12 cellular contexts compared by ENCODE assay signal in the genomic region with DNA sequence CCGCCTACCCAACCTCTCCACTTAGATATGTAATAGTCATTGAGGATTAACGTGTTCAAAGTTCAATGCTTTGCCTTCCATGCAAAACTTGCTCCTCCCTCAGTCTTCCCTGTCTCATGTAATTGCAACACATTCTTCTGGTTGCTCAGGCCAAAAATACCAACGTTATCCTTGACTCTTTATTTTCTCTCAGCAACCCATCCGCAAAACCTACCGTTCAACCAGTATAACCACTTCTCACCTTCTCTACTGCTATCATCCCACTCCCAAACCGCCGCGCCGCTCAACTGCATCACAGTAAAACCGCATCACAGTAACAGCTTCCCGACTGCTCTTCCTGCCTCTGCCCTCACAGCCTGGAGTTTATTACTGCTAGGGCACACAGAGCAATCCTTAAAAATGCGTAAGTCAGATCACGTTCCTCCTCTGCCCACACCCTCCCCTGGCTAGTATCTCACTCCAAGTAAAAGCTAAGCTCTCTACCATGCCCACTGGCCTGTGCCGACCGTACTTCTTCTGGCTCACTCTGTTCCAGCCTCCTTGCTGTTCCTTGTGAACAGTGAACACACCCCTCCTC. TPM values are rescaled to one million over a fixed set of nuclear protein-coding genes. Genes with fewer than 3 reads are reported as not detected.
A peak's percentile ranks its signal among the peaks of the same experiment; 100 is the strongest.
DNase-seq lines count a peak whose midpoint lies in the region; ATAC-seq, FAIRE-seq and TF ChIP-seq lines count a peak whose summit lies in the region.
"Had no signal": no experiment of that assay in that cellular context is flagged by ENCODE, and none has a peak within 500 bp of the region (broad histone marks: within the 10 kb centered on the region; RNA-seq: fewer than 3 reads in every experiment).

No MANE protein-coding gene starts in this region.

- no peak overlapping the region for H3K4me2 ChIP-seq in HepG2 (ENCODE audit: low read depth, low read length)

- POLR2A ChIA-PET in HepG2 (lab: Yijun Ruan, JAX): interaction anchor here (0.8 kb wide), 1 partner anchor 8 kb away, joined by 3 read pairs; the partner anchor contains the start of gene MTIF3

- H3K27ac ChIP-seq in HepG2 (ENCODE audit: extremely low read length, insufficient read depth, low read length): no peak overlapping the region
- H3K27ac ChIP-seq: SJSA1 had no signal

- TF ChIP-seq EP300 in HepG2 (IDR thresholded peaks at IDR 0.05; ENCODE audit: low read depth in 2 of 2, low read length in 2 of 2) (no peak), HepG2 (CRISPR knock-in tag; IDR thresholded peaks at IDR 0.05; ENCODE audit: borderline replicate concordance) (no peak)

- intact Hi-C loops in Right ventricle myocardium superior (cut with DNase I) (loop anchor here (10.0 kb wide), 1 partner anchor 177 kb away; no protein-coding TSS in a partner anchor), cardiac septum (cut with DNase I) (no loop called here), HepG2 (cut with micrococcal nuclease; ENCODE audit: unreplicated experiment) (no loop called here)

- no peak for FAIRE-seq in HepG2 (lab: Jason Lieb, UNC)

- WGBS in HepG2 (ENCODE audit: low lambda C conversion rate): 87% methylated on average over 15 of the region's 15 CpGs

- no peaks in the 10 kb centered on the region for H4K20me1 ChIP-seq in HepG2 (ENCODE audit: insufficient read depth, low read length)

- peaks cover 15% of the 10 kb centered on the region for H3K4me1 ChIP-seq in HepG2 (ENCODE audit: insufficient read depth, low read length)
- H3K4me1 ChIP-seq: SJSA1 had no signal

- no peak for TF ChIP-seq RAD21 in HepG2 (CRISPR knock-in tag; IDR thresholded peaks at IDR 0.05)

- H2AFZ ChIP-seq in HepG2 (ENCODE audit: low read length): no peak overlapping the region

- in situ Hi-C loops in HepG2 (cut with HindIII; ENCODE audit: extremely low pct_ligation_motif_present, low pct_unique_long_range_greater_than_20kb): no loop called here

- CTCF ChIA-PET in HepG2 (lab: Yijun Ruan, JAX; ENCODE audit: low intra/inter-chr PET ratio, low total read pairs): no interaction called here

- no TSS peak for BruUV-seq in HepG2 (replicated peaks; lab: Mats Ljungman, UMichigan)

- no peak for TF ChIP-seq POLR2A in HepG2 (IDR thresholded peaks at IDR 0.05; ENCODE audit: insufficient read depth in 1 of 2, low read depth in 2 of 2, low read length in 2 of 2)

- no peaks in the 10 kb centered on the region for H3K9me3 ChIP-seq in HepG2 (ENCODE audit: low read length)
- H3K9me3 ChIP-seq: SJSA1 had no signal

- no peaks in the 10 kb centered on the region for H3K9me3 Mint-ChIP-seq in activated T-cell treated with anti-CD3 and anti-CD28 coated beads, Interleukin-2, amount 50 U/mL, for 4 hours

- H3K4me3 ChIP-seq in HepG2 (replicated peaks in 1 of 3; ENCODE audit: insufficient read depth in 1 of 3, low read depth in 2 of 3, low read length in 3 of 3): no peak overlapping the region
- H3K4me3 ChIP-seq: SJSA1 had no signal

- H3K4me3 Mint-ChIP-seq in activated T-cell treated with anti-CD3 and anti-CD28 coated beads, Interleukin-2, amount 50 U/mL, for 4 hours: peak overlapping the region; percentile 47

- H3K79me2 ChIP-seq in HepG2 (ENCODE audit: insufficient read depth, low read length): peaks cover 5% of the 10 kb centered on the region

- no peaks in the 10 kb centered on the region for H3K27me3 Mint-ChIP-seq in activated T-cell treated with anti-CD3 and anti-CD28 coated beads, Interleukin-2, amount 50 U/mL, for 4 hours (ENCODE audit: low read depth)

- no peak overlapping the region for H3K9ac ChIP-seq in HepG2 (ENCODE audit: insufficient read depth, low read depth, low read length)

- no peak for TF ChIP-seq CTCF in HepG2 (CRISPR knock-in tag; IDR thresholded peaks at IDR 0.05)

- peaks cover 56% of the 10 kb centered on the region for H3K4me1 Mint-ChIP-seq in activated T-cell treated with anti-CD3 and anti-CD28 coated beads, Interleukin-2, amount 50 U/mL, for 4 hours (ENCODE audit: low read depth)

- ATAC-seq in Right ventricle myocardium superior (ENCODE audit: poor library complexity) (peak; percentile 6), HepG2 (no peak)
- ATAC-seq in activated T-cell treated with anti-CD3 and anti-CD28 coated beads, Interleukin-2, amount 50 U/mL, for 4 hours: peak; percentile 70 to 71

- H3K36me3 ChIP-seq in HepG2 (replicated peaks in 1 of 2; ENCODE audit: control insufficient read depth in 1 of 2, insufficient read depth in 2 of 2, low read length in 2 of 2): peaks cover 0 to 18% of the 10 kb centered on the region in 2 experiments; a peak in 3 of 5 replicates
- H3K36me3 ChIP-seq: SJSA1 had no signal

- H3K27me3 ChIP-seq in HepG2 (ENCODE audit: control insufficient read depth in 1 of 2, insufficient read depth in 2 of 2, low read length in 2 of 2): no peaks in the 10 kb centered on the region
- H3K27me3 ChIP-seq: SJSA1 had no signal

- H3K36me3 Mint-ChIP-seq in activated T-cell treated with anti-CD3 and anti-CD28 coated beads, Interleukin-2, amount 50 U/mL, for 4 hours (ENCODE audit: insufficient read depth): peaks cover 27% of the 10 kb centered on the region

- DNase-seq in Right ventricle myocardium superior: no peak
- DNase-seq in cardiac septum (ENCODE audit: low spot score): no peak
- no peak for DNase-seq in activated T-cell treated with anti-CD3 and anti-CD28 coated beads, Interleukin-2, amount 50 U/mL, for 4 hours
- peak; percentile 76 for DNase-seq in kidney tubule cell (ENCODE audit: low spot score)
- no peak for DNase-seq in cerebellum (ENCODE audit: low spot score)
- DNase-seq in NCI-H1694 treated with DMSO at 0.1 percent for 48 hours (lab: John Stamatoyannopoulos, UW): no peak
- no peak for DNase-seq in NCI-H1436 (lab: John Stamatoyannopoulos, UW)
- no peak for DNase-seq in HepG2 (ENCODE audit: low spot score)
- DNase-seq: effector CD8-positive, alpha-beta T cell; NCI-H187; retina had no signal

RNA-seq across cellular contexts. Expression of gene MTIF3, which starts 8.2 kb away (rescaled TPM):
- total RNA-seq in Right ventricle myocardium superior (189 TPM), cardiac septum (83.8 TPM), cerebellum (29.9 TPM), HepG2 (2016; rRNA removed; fragmentation: Illumina TruSeq; extraction: Trizol) (40.6 and 59.2 TPM in 2 replicates)
- 10 to 100 TPM; 19.8 to 28.2 (median 21.2) TPM for total RNA-seq in activated T-cell treated with anti-CD3 and anti-CD28 coated beads, Interleukin-2, amount 50 U/mL, for 4 hours
- total RNA-seq in HepG2 (2016; cell fraction: cytosol; rRNA removed; fragmentation: Illumina TruSeq; extraction: Trizol; ENCODE audit: low read depth): 23.2 and 29.0 TPM in 2 replicates
- total RNA-seq in HepG2 (2016; cell fraction: insoluble cytoplasmic fraction; rRNA removed; fragmentation: Illumina TruSeq; extraction: Trizol): 41.6 and 55.7 TPM in 2 replicates
- 47.8 and 50.6 TPM in 2 replicates for total RNA-seq in HepG2 (2016; cell fraction: membrane; rRNA removed; fragmentation: Illumina TruSeq; extraction: Trizol)
- 17.9 and 23.1 TPM in 2 replicates for total RNA-seq in HepG2 (2016; cell fraction: nucleus; rRNA removed; fragmentation: Illumina TruSeq; extraction: Trizol)
- 24.6 and 33.7 TPM in 2 replicates for polyA plus RNA-seq in HepG2 (2011; rRNA removed)
- 20.9 and 29.7 TPM in 2 replicates for polyA plus RNA-seq in HepG2 (2011; cell fraction: cytosol; rRNA removed)
- 16.6 and 28.3 TPM in 2 replicates for polyA plus RNA-seq in HepG2 (2011; cell fraction: nucleus; rRNA removed)
- 31.1 and 36.0 TPM in 2 replicates for polyA plus RNA-seq in HepG2 (2012)
- polyA plus RNA-seq in HepG2 (2016; cell fraction: cytosol; fragmentation: Illumina TruSeq; extraction: Trizol; ENCODE audit: low read depth): 33.6 and 40.0 TPM in 2 replicates
- 68.6 and 71.5 TPM in 2 replicates for polyA plus RNA-seq in HepG2 (2016; cell fraction: insoluble cytoplasmic fraction; fragmentation: Illumina TruSeq; extraction: Trizol; ENCODE audit: low read depth)
- 44.5 and 54.2 TPM in 2 replicates for polyA plus RNA-seq in HepG2 (2016; cell fraction: membrane; fragmentation: Illumina TruSeq; extraction: Trizol; ENCODE audit: low read depth)
- 38.5 and 43.8 TPM in 2 replicates for polyA plus RNA-seq in HepG2 (2016; cell fraction: nucleus; fragmentation: Illumina TruSeq; extraction: Trizol; ENCODE audit: insufficient read depth, low read depth)
- 3.4 and 7.8 TPM in 2 replicates for polyA minus RNA-seq in HepG2 (2011; rRNA and poly(A)+ RNA removed; ENCODE audit: low replicate concordance)
- 7.6 and 10.5 TPM in 2 replicates for polyA minus RNA-seq in HepG2 (2011; cell fraction: cytosol; rRNA and poly(A)+ RNA removed)
- 16.4 and 20.8 TPM in 2 replicates for polyA minus RNA-seq in HepG2 (2011; cell fraction: nucleus; rRNA and poly(A)+ RNA removed)

RNA-seq across cellular contexts. Expression of gene GTF3A, which starts 17.7 kb away (rescaled TPM):
- 211 TPM for total RNA-seq in Right ventricle myocardium superior
- 167 TPM for total RNA-seq in cardiac septum
- total RNA-seq in activated T-cell treated with anti-CD3 and anti-CD28 coated beads, Interleukin-2, amount 50 U/mL, for 4 hours: 100 to 1,000 TPM; 203 to 279 (median 246) TPM
- total RNA-seq in cerebellum: 52.4 TPM
- 122 and 176 TPM in 2 replicates for total RNA-seq in HepG2 (2016; rRNA removed; fragmentation: Illumina TruSeq; extraction: Trizol)
- 1,005 and 1,074 TPM in 2 replicates for total RNA-seq in HepG2 (2016; cell fraction: cytosol; rRNA removed; fragmentation: Illumina TruSeq; extraction: Trizol; ENCODE audit: low read depth)
- total RNA-seq in HepG2 (2016; cell fraction: insoluble cytoplasmic fraction; rRNA removed; fragmentation: Illumina TruSeq; extraction: Trizol): 110 and 173 TPM in 2 replicates
- total RNA-seq in HepG2 (2016; cell fraction: membrane; rRNA removed; fragmentation: Illumina TruSeq; extraction: Trizol): 817 and 824 TPM in 2 replicates
- total RNA-seq in HepG2 (2016; cell fraction: nucleus; rRNA removed; fragmentation: Illumina TruSeq; extraction: Trizol): 71.9 and 77.8 TPM in 2 replicates
- polyA plus RNA-seq in HepG2 (2011; rRNA removed): 36.0 and 42.1 TPM in 2 replicates
- 36.5 and 39.7 TPM in 2 replicates for polyA plus RNA-seq in HepG2 (2011; cell fraction: cytosol; rRNA removed)
- 30.0 and 32.8 TPM in 2 replicates for polyA plus RNA-seq in HepG2 (2011; cell fraction: nucleus; rRNA removed)
- 67.4 and 79.3 TPM in 2 replicates for polyA plus RNA-seq in HepG2 (2012)
- polyA plus RNA-seq in HepG2 (2016; cell fraction: cytosol; fragmentation: Illumina TruSeq; extraction: Trizol; ENCODE audit: low read depth): 1,318 and 1,338 TPM in 2 replicates
- polyA plus RNA-seq in HepG2 (2016; cell fraction: insoluble cytoplasmic fraction; fragmentation: Illumina TruSeq; extraction: Trizol; ENCODE audit: low read depth): 121 and 126 TPM in 2 replicates
- polyA plus RNA-seq in HepG2 (2016; cell fraction: membrane; fragmentation: Illumina TruSeq; extraction: Trizol; ENCODE audit: low read depth): 873 and 884 TPM in 2 replicates
- polyA plus RNA-seq in HepG2 (2016; cell fraction: nucleus; fragmentation: Illumina TruSeq; extraction: Trizol; ENCODE audit: insufficient read depth, low read depth): 118 and 129 TPM in 2 replicates
- polyA minus RNA-seq in HepG2 (2011; rRNA and poly(A)+ RNA removed; ENCODE audit: low replicate concordance): 25.1 and 47.9 TPM in 2 replicates
- polyA minus RNA-seq in HepG2 (2011; cell fraction: cytosol; rRNA and poly(A)+ RNA removed): 16.9 and 22.6 TPM in 2 replicates
- polyA minus RNA-seq in HepG2 (2011; cell fraction: nucleus; rRNA and poly(A)+ RNA removed): 16.4 and 20.8 TPM in 2 replicates
